6 cellular contexts compared by ENCODE assay signal in the genomic region with DNA sequence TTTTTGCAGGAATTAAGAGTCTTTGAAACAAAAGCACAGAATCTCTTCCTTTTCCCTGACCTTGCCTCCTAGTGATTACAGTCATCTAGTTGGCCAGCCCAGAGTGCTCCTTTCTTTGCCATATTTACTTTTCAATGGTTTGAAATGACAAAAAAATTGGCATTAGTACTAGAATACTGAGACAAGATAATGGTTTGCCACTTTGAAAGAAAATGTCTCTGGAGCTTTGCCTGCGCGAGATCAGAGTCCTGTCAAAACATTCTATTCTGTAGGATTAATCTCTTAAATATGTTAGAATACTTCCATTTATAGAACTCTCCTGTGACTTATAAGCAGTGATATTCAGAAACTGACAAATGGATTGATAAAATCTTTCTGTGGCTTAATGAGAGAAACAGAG.
"Had no signal": no experiment of that assay in that cellular context is flagged by ENCODE, and none has a peak within 500 bp of the region (broad histone marks: within the 10 kb centered on the region; RNA-seq: fewer than 3 reads in every experiment).

No MANE protein-coding gene starts in this region.

- H3K4me3 ChIP-seq: K562 had no signal

- ATAC-seq: HepG2, K562 had no signal

- H3K27ac ChIP-seq: HL-60 had no signal

- H3K36me3 Mint-ChIP-seq: IgD-negative memory B cell had no signal

- H3K27ac Mint-ChIP-seq: IgD-negative memory B cell had no signal

- H3K27me3 Mint-ChIP-seq: IgD-negative memory B cell had no signal

- H3K4me1 Mint-ChIP-seq: IgD-negative memory B cell had no signal

- H3K4me3 Mint-ChIP-seq: IgD-negative memory B cell had no signal

- DNase-seq: IMR-90, KBM-7 had no signal
